In genomic region chr6:72861935-72862432, GRCh38 we compare ENCODE assay signal across 10 cellular contexts.
DNase-seq lines count a peak whose midpoint lies in the region; ATAC-seq and TF ChIP-seq lines count a peak whose summit lies in the region.
"Had no signal": no experiment of that assay in that cellular context is flagged by ENCODE, and none has a peak within 500 bp of the region (broad histone marks: within the 10 kb centered on the region; RNA-seq: fewer than 3 reads in every experiment).

No MANE protein-coding gene starts in this region.

- H3K18ac ChIP-seq in neuronal stem cell (ENCODE audit: low read length), result no peak overlapping the region

- WGBS in neuronal stem cell (ENCODE audit: extremely low coverage in 2 of 2, insufficient read length in 2 of 2, insufficient replicate concordance in 1 of 2), 2 donors, result no CpG with 5 or more reads among the region's 2 CpGs
- WGBS in lower leg skin, 2 donors, result 11% methylated on average over 2 of the region's 2 CpGs

- H3K9me3 ChIP-seq in naive thymus-derived CD4-positive, alpha-beta T cell (ENCODE audit: control insufficient read depth in 2 of 3, low read length in 3 of 3), result no peaks in the 10 kb centered on the region
- no peaks in the 10 kb centered on the region for H3K9me3 ChIP-seq in neuronal stem cell (replicated peaks in 1 of 2; ENCODE audit: control insufficient read depth in 2 of 2, insufficient read depth in 1 of 2, low read depth in 1 of 2, low read length in 2 of 2)
- H3K9me3 ChIP-seq: SJSA1 had no signal

- no peak overlapping the region for H4K8ac ChIP-seq in neuronal stem cell (ENCODE audit: low read depth, low read length)

- H3K27ac ChIP-seq in naive thymus-derived CD4-positive, alpha-beta T cell (ENCODE audit: low read depth, low read length), result no peak overlapping the region
- H3K27ac ChIP-seq in neuronal stem cell (replicated peaks; ENCODE audit: low read length), result no peak overlapping the region
- H3K27ac ChIP-seq: SJSA1 had no signal

- H3K23ac ChIP-seq in neuronal stem cell (ENCODE audit: low read depth, low read length, poor library complexity), result no peak overlapping the region

- H3K4me2 ChIP-seq in neuronal stem cell (ENCODE audit: insufficient read depth, low read length, poor library complexity, severe bottlenecking), result no peak overlapping the region

- POLR2A ChIA-PET in activated B cell treated with CpG ODN at 0.5 μM for 24 hours (lab: Charles Lee), result no interaction called here
- POLR2A ChIA-PET in naive thymus-derived CD4-positive, alpha-beta T cell (lab: Charles Lee), result no interaction called here

- H4K91ac ChIP-seq in neuronal stem cell (ENCODE audit: low read depth, low read length, poor library complexity), result no peak overlapping the region

- H3K79me1 ChIP-seq in neuronal stem cell (ENCODE audit: low read depth, low read length), result no peaks in the 10 kb centered on the region

- H2BK15ac ChIP-seq in neuronal stem cell (ENCODE audit: low read length), result no peak overlapping the region

- no peaks in the 10 kb centered on the region for H3K27me3 ChIP-seq in naive thymus-derived CD4-positive, alpha-beta T cell (ENCODE audit: control insufficient read depth in 2 of 2, insufficient read depth in 2 of 2, low read length in 2 of 2)
- no peaks in the 10 kb centered on the region for H3K27me3 ChIP-seq in neuronal stem cell (ENCODE audit: control insufficient read depth in 3 of 3, insufficient read depth in 3 of 3, low read depth in 1 of 3, low read length in 3 of 3)
- H3K27me3 ChIP-seq: SJSA1 had no signal

- peaks cover 2% of the 10 kb centered on the region for H3K36me3 Mint-ChIP-seq in activated B cell treated with CpG ODN at 0.5 μM for 24 hours (ENCODE audit: low read depth)
- peaks cover 0 to 16% (median 6%) of the 10 kb centered on the region in 5 donors for H3K36me3 Mint-ChIP-seq in naive thymus-derived CD4-positive, alpha-beta T cell

- no peak overlapping the region for H3K14ac ChIP-seq in neuronal stem cell (ENCODE audit: low read length)

- H2AK5ac ChIP-seq in neuronal stem cell (ENCODE audit: low read depth, low read length), result no peak overlapping the region

- no peaks in the 10 kb centered on the region for H3K27me3 Mint-ChIP-seq in activated B cell treated with CpG ODN at 0.5 μM for 24 hours
- H3K27me3 Mint-ChIP-seq in naive thymus-derived CD4-positive, alpha-beta T cell, result no peaks in the 10 kb centered on the region

- H3K9ac ChIP-seq in neuronal stem cell (ENCODE audit: low read depth, low read length, poor library complexity), result no peak overlapping the region

- H3K4me1 Mint-ChIP-seq in activated B cell treated with CpG ODN at 0.5 μM for 24 hours, result peaks cover 7% of the 10 kb centered on the region
- peaks cover 0 to 12% (median 4%) of the 10 kb centered on the region in 7 donors for H3K4me1 Mint-ChIP-seq in naive thymus-derived CD4-positive, alpha-beta T cell

- H3K4me3 Mint-ChIP-seq in activated B cell treated with CpG ODN at 0.5 μM for 24 hours, result peak overlapping the region; percentile 11
- H3K4me3 Mint-ChIP-seq in naive thymus-derived CD4-positive, alpha-beta T cell, result no peak overlapping the region

- H3K4me3 ChIP-seq in naive thymus-derived CD4-positive, alpha-beta T cell (ENCODE audit: low read length), result no peak overlapping the region
- no peak overlapping the region for H3K4me3 ChIP-seq in neuronal stem cell (ENCODE audit: low read length in 2 of 2)
- H3K4me3 ChIP-seq in lower leg skin (ENCODE audit: low read depth, poor library complexity, severe bottlenecking), result no peak overlapping the region
- H3K4me3 ChIP-seq: SJSA1 had no signal

- H3K27ac Mint-ChIP-seq in activated B cell treated with CpG ODN at 0.5 μM for 24 hours, result peak overlapping the region; percentile 42
- peak overlapping the region in 1 of 9 donors; percentile 21 for H3K27ac Mint-ChIP-seq in naive thymus-derived CD4-positive, alpha-beta T cell

- H2BK12ac ChIP-seq in neuronal stem cell (ENCODE audit: low read length), result no peak overlapping the region

- no peaks in the 10 kb centered on the region for H3K9me3 Mint-ChIP-seq in activated B cell treated with CpG ODN at 0.5 μM for 24 hours
- no peaks in the 10 kb centered on the region for H3K9me3 Mint-ChIP-seq in naive thymus-derived CD4-positive, alpha-beta T cell

- no peaks in the 10 kb centered on the region for H3K36me3 ChIP-seq in naive thymus-derived CD4-positive, alpha-beta T cell (ENCODE audit: control insufficient read depth in 2 of 3, insufficient read depth in 3 of 3, low read length in 3 of 3)
- no peaks in the 10 kb centered on the region for H3K36me3 ChIP-seq in neuronal stem cell (replicated peaks in 1 of 2; ENCODE audit: control insufficient read depth in 2 of 2, insufficient read depth in 2 of 2, low read length in 2 of 2)
- H3K36me3 ChIP-seq: SJSA1 had no signal

- no peak overlapping the region for H2BK120ac ChIP-seq in neuronal stem cell (ENCODE audit: low read depth, low read length)

- H2BK5ac ChIP-seq in neuronal stem cell (ENCODE audit: low read length), result no peak overlapping the region

- H2AFZ ChIP-seq in neuronal stem cell (ENCODE audit: low read length), result no peak overlapping the region

- DNase-seq in EL (peak; percentile 69), activated B cell treated with CpG ODN at 0.5 μM for 24 hours (no peak), neuronal stem cell (ENCODE audit: low spot score) (no peak), lower leg skin (ENCODE audit: low spot score in 2 of 2) (no peak), DMS 273 (lab: John Stamatoyannopoulos, UW; ENCODE audit: unreplicated experiment) (no peak), midbrain (lab: John Stamatoyannopoulos, UW) (no peak)
- no peak for DNase-seq in naive thymus-derived CD4-positive, alpha-beta T cell
- DNase-seq: effector CD4-positive, alpha-beta T cell had no signal

- H3K4me1 ChIP-seq in naive thymus-derived CD4-positive, alpha-beta T cell (ENCODE audit: control insufficient read depth in 2 of 2, insufficient read depth in 2 of 2, low read length in 2 of 2), result no peaks in the 10 kb centered on the region
- H3K4me1 ChIP-seq in neuronal stem cell (ENCODE audit: control insufficient read depth in 2 of 2, insufficient read depth in 1 of 2, low read depth in 1 of 2, low read length in 2 of 2), result peaks cover 0 to 2% of the 10 kb centered on the region in 2 donors

- ATAC-seq in HG02884 (IDR thresholded peaks at IDR 0.05; ENCODE audit: unreplicated experiment) (peak; percentile 79), activated B cell treated with CpG ODN at 0.5 μM for 24 hours (ENCODE audit: low read depth) (no peak)
- peak; percentile 55 for ATAC-seq in naive thymus-derived CD4-positive, alpha-beta T cell

- no peak overlapping the region for H3K4ac ChIP-seq in neuronal stem cell (ENCODE audit: low read length)

- TF ChIP-seq POLR2A in lower leg skin (IDR thresholded peaks at IDR 0.05), result no peak

- intact Hi-C loops in activated B cell treated with CpG ODN at 0.5 μM for 24 hours (cut with micrococcal nuclease), result loop anchor here (2.0 kb wide), 1 partner anchor 241 kb away; no protein-coding TSS in a partner anchor
- intact Hi-C loops in naive thymus-derived CD4-positive, alpha-beta T cell (cut with micrococcal nuclease), result no loop called here
- intact Hi-C loops in lower leg skin (cut with DNase I; ENCODE audit: low total_unique reads), result no loop called here

- CTCF ChIA-PET in activated B cell treated with CpG ODN at 0.5 μM for 24 hours (lab: Charles Lee), result interaction anchor here (1.6 kb wide), 1 partner anchor 32 kb away, joined by 4 read pairs; no protein-coding TSS in a partner anchor
- CTCF ChIA-PET in naive thymus-derived CD4-positive, alpha-beta T cell (lab: Charles Lee), result no interaction called here

- TF ChIP-seq CTCF in activated B cell treated with CpG ODN at 0.5 μM for 24 hours (IDR thresholded peaks at IDR 0.05), result no peak
- TF ChIP-seq CTCF in lower leg skin (IDR thresholded peaks at IDR 0.05), result no peak
